ENCODE assay signal across 21 cellular contexts in the genomic region with DNA sequence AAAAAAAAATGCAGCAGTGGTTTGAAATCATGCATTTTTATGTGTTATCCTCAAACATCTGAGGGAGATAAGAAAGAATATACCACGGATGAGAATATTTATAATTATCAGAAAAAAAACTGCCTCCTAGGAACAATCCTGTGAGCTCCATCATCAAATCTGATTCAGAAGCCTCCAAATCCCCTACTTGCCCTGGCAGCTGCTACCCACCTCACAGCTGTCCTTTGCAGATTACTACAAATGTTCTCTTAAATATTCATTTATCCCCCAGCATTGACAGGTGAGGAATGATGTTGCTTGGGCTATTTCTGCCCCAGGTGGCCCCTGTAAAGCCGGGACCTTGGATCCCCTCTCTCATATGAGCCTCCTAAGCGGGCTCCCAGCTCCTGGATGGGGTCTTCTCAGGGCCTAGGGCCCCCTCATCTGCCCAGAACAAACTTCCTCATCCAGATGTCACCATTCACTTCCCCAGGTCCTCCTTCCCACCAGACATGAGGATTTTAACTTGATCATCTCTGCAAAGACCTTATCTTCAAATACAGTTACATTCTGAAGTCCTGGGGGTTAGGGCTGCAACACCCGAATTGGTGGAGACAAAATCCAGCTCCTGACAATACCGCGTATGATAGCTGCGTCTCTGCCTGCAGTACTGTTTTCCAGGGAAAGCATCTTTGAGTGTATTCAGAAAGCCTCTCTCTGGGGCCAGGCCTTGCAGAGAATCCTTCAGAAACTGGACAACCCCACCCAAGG.
DNase-seq lines count a peak whose midpoint lies in the region; FAIRE-seq and TF ChIP-seq lines count a peak whose summit lies in the region.
"Had no signal": no experiment of that assay in that cellular context is flagged by ENCODE, and none has a peak within 500 bp of the region (broad histone marks: within the 10 kb centered on the region; RNA-seq: fewer than 3 reads in every experiment).

No MANE protein-coding gene starts in this region.

- DNase-seq in activated naive CD4-positive, alpha-beta T cell treated with anti-CD3 and anti-CD28 coated beads for 36 hours = no peak
- DNase-seq in astrocyte (ENCODE audit: low read depth) = no peak
- DNase-seq in osteoblast (ENCODE audit: insufficient read length, low spot score, missing footprints) = peak; percentile 34
- DNase-seq in NCI-H446 (lab: John Stamatoyannopoulos, UW) = no peak
- DNase-seq in NCI-H1694 (lab: John Stamatoyannopoulos, UW) = no peak
- DNase-seq in smooth muscle cell (lab: John Stamatoyannopoulos, UW; ENCODE audit: unreplicated experiment) = no peak
- no peak for DNase-seq in NCI-H510A treated with DMSO at 0.1 percent for 48 hours (lab: John Stamatoyannopoulos, UW)
- DNase-seq: COR-L47, H7, HFFc6, NCI-H1105, NCI-H2081 treated with DMSO at 0.1 percent for 48 hours, NCI-H2227 treated with DMSO at 0.1 percent for 48 hours, NCI-H524 treated with DMSO at 0.1 percent for 48 hours, Right ventricle myocardium superior had no signal

- H3K9me3 ChIP-seq in astrocyte (ENCODE audit: insufficient read depth, low read depth, low read length) (no peaks in the 10 kb centered on the region), osteoblast (ENCODE audit: low read depth, low read length) (no peaks in the 10 kb centered on the region), smooth muscle cell (replicated peaks; ENCODE audit: low read depth) (no peaks in the 10 kb centered on the region)

- no peak overlapping the region for H3K9ac ChIP-seq in astrocyte (ENCODE audit: low read length)
- H3K9ac ChIP-seq in smooth muscle cell (ENCODE audit: low read depth) = no peak overlapping the region

- H3K4me3 ChIP-seq in astrocyte (ENCODE audit: insufficient read depth, low read depth, low read length) (no peak overlapping the region), osteoblast (ENCODE audit: insufficient read depth, low read length) (no peak overlapping the region), smooth muscle cell (no peak overlapping the region)
- H3K4me3 ChIP-seq: SK-N-MC had no signal

- no peak for FAIRE-seq in astrocyte (lab: Jason Lieb, UNC)
- FAIRE-seq: G401.6, HTR-8/SVneo, RCC 7860 had no signal

- H3K27ac ChIP-seq in astrocyte (ENCODE audit: low read depth, low read length) (no peak overlapping the region), osteoblast (ENCODE audit: low read depth, low read length) (no peak overlapping the region), smooth muscle cell (ENCODE audit: low read depth) (no peak overlapping the region)
- H3K27ac ChIP-seq: SK-N-MC had no signal

- H3F3A ChIP-seq in smooth muscle cell (ENCODE audit: low read depth) = no peaks in the 10 kb centered on the region

- no peaks in the 10 kb centered on the region for H4K20me1 ChIP-seq in astrocyte (ENCODE audit: insufficient read depth, low read length)
- H4K20me1 ChIP-seq in osteoblast (ENCODE audit: insufficient read depth, low read length) = no peaks in the 10 kb centered on the region
- H4K20me1 ChIP-seq in smooth muscle cell (ENCODE audit: low read depth) = no peaks in the 10 kb centered on the region

- WGBS in smooth muscle cell (ENCODE audit: low lambda C conversion rate) = 74% methylated on average over 7 of the region's 7 CpGs

- no peaks in the 10 kb centered on the region for H3K36me3 Mint-ChIP-seq in activated naive CD4-positive, alpha-beta T cell treated with anti-CD3 and anti-CD28 coated beads, Interleukin-2, amount 50 U/mL, for 24 hours
- H3K36me3 Mint-ChIP-seq in activated naive CD4-positive, alpha-beta T cell treated with anti-CD3 and anti-CD28 coated beads for 36 hours (ENCODE audit: low read depth) = no peaks in the 10 kb centered on the region
- no peaks in the 10 kb centered on the region for H3K36me3 Mint-ChIP-seq in astrocyte (ENCODE audit: low read depth, unreplicated experiment)

- no peaks in the 10 kb centered on the region for H3K9me3 Mint-ChIP-seq in activated naive CD4-positive, alpha-beta T cell treated with anti-CD3 and anti-CD28 coated beads, Interleukin-2, amount 50 U/mL, for 24 hours
- no peaks in the 10 kb centered on the region for H3K9me3 Mint-ChIP-seq in activated naive CD4-positive, alpha-beta T cell treated with anti-CD3 and anti-CD28 coated beads for 36 hours
- no peaks in the 10 kb centered on the region for H3K9me3 Mint-ChIP-seq in astrocyte (ENCODE audit: unreplicated experiment)
- H3K9me3 Mint-ChIP-seq: HFFc6 had no signal

- H3K4me2 ChIP-seq in astrocyte (ENCODE audit: low read length) = no peak overlapping the region
- H3K4me2 ChIP-seq in osteoblast (ENCODE audit: insufficient read depth, low read length) = no peak overlapping the region
- H3K4me2 ChIP-seq in smooth muscle cell = no peak overlapping the region

- H3K4me1 ChIP-seq in astrocyte (ENCODE audit: insufficient read depth, low read length) (peaks cover 24% of the 10 kb centered on the region), osteoblast (ENCODE audit: insufficient read depth, low read length) (peaks cover 36% of the 10 kb centered on the region), smooth muscle cell (ENCODE audit: low read depth) (no peaks in the 10 kb centered on the region)

- no peak for TF ChIP-seq CTCF in astrocyte (IDR thresholded peaks at IDR 0.05; ENCODE audit: insufficient read depth, low read depth, low read length)
- no peak for TF ChIP-seq CTCF in osteoblast (IDR thresholded peaks at IDR 0.05; ENCODE audit: extremely low read depth, low read depth, low read length)
- TF ChIP-seq CTCF in smooth muscle cell (IDR thresholded peaks at IDR 0.05; ENCODE audit: borderline replicate concordance, insufficient read depth, poor library complexity, severe bottlenecking) = no peak

- H3K27ac Mint-ChIP-seq in activated naive CD4-positive, alpha-beta T cell treated with anti-CD3 and anti-CD28 coated beads, Interleukin-2, amount 50 U/mL, for 24 hours = peak overlapping the region; percentile 55
- no peak overlapping the region for H3K27ac Mint-ChIP-seq in activated naive CD4-positive, alpha-beta T cell treated with anti-CD3 and anti-CD28 coated beads for 36 hours
- H3K27ac Mint-ChIP-seq in astrocyte (ENCODE audit: unreplicated experiment) = peak overlapping the region; percentile 26
- H3K27ac Mint-ChIP-seq: B cell, HFFc6 had no signal

- intact Hi-C loops in activated naive CD4-positive, alpha-beta T cell treated with anti-CD3 and anti-CD28 coated beads for 36 hours (cut with micrococcal nuclease) = loop anchor here (2.0 kb wide), 1 partner anchor 25 kb away; no protein-coding TSS in a partner anchor

- no peaks in the 10 kb centered on the region for H3K79me2 ChIP-seq in astrocyte (ENCODE audit: insufficient read depth, low read length)
- no peaks in the 10 kb centered on the region for H3K79me2 ChIP-seq in osteoblast (ENCODE audit: insufficient read depth, low read length)
- H3K79me2 ChIP-seq in smooth muscle cell (ENCODE audit: low read depth) = no peaks in the 10 kb centered on the region

- H3K27me3 ChIP-seq in astrocyte (ENCODE audit: insufficient read depth, low read length) = no peaks in the 10 kb centered on the region
- no peaks in the 10 kb centered on the region for H3K27me3 ChIP-seq in osteoblast (ENCODE audit: insufficient read depth, low read length)
- H3K27me3 ChIP-seq in smooth muscle cell (ENCODE audit: low read depth) = no peaks in the 10 kb centered on the region

- H3K4me3 Mint-ChIP-seq in activated naive CD4-positive, alpha-beta T cell treated with anti-CD3 and anti-CD28 coated beads, Interleukin-2, amount 50 U/mL, for 24 hours = no peak overlapping the region
- no peak overlapping the region for H3K4me3 Mint-ChIP-seq in activated naive CD4-positive, alpha-beta T cell treated with anti-CD3 and anti-CD28 coated beads for 36 hours
- no peak overlapping the region for H3K4me3 Mint-ChIP-seq in astrocyte (ENCODE audit: unreplicated experiment)
- H3K4me3 Mint-ChIP-seq: B cell had no signal

- peaks cover 2% of the 10 kb centered on the region for H3K27me3 Mint-ChIP-seq in activated naive CD4-positive, alpha-beta T cell treated with anti-CD3 and anti-CD28 coated beads, Interleukin-2, amount 50 U/mL, for 24 hours
- peaks cover 3% of the 10 kb centered on the region for H3K27me3 Mint-ChIP-seq in activated naive CD4-positive, alpha-beta T cell treated with anti-CD3 and anti-CD28 coated beads for 36 hours (ENCODE audit: low read depth)
- no peaks in the 10 kb centered on the region for H3K27me3 Mint-ChIP-seq in astrocyte (ENCODE audit: low read depth, unreplicated experiment)
- H3K27me3 Mint-ChIP-seq: B cell had no signal

- H2AFZ ChIP-seq in astrocyte (ENCODE audit: low read depth, low read length) (no peak overlapping the region), osteoblast (ENCODE audit: low read length) (no peak overlapping the region), smooth muscle cell (ENCODE audit: low read depth) (no peak overlapping the region)

- peaks cover 3% of the 10 kb centered on the region for H3K4me1 Mint-ChIP-seq in activated naive CD4-positive, alpha-beta T cell treated with anti-CD3 and anti-CD28 coated beads, Interleukin-2, amount 50 U/mL, for 24 hours
- peaks cover 5% of the 10 kb centered on the region for H3K4me1 Mint-ChIP-seq in activated naive CD4-positive, alpha-beta T cell treated with anti-CD3 and anti-CD28 coated beads for 36 hours (ENCODE audit: low read depth)
- peaks cover 16% of the 10 kb centered on the region for H3K4me1 Mint-ChIP-seq in astrocyte (ENCODE audit: low read depth, unreplicated experiment)
- H3K4me1 Mint-ChIP-seq: B cell had no signal

- CTCF ChIA-PET in activated naive CD4-positive, alpha-beta T cell treated with anti-CD3 and anti-CD28 coated beads for 36 hours (lab: Charles Lee) = no interaction called here

- no peaks in the 10 kb centered on the region for H3K36me3 ChIP-seq in astrocyte (ENCODE audit: insufficient read depth, low read length)
- no peaks in the 10 kb centered on the region for H3K36me3 ChIP-seq in osteoblast (ENCODE audit: insufficient read depth, low read length)
- H3K36me3 ChIP-seq in smooth muscle cell (ENCODE audit: low read depth) = no peaks in the 10 kb centered on the region
